ENCODE assay signal across 8 cellular contexts in the genomic region with DNA sequence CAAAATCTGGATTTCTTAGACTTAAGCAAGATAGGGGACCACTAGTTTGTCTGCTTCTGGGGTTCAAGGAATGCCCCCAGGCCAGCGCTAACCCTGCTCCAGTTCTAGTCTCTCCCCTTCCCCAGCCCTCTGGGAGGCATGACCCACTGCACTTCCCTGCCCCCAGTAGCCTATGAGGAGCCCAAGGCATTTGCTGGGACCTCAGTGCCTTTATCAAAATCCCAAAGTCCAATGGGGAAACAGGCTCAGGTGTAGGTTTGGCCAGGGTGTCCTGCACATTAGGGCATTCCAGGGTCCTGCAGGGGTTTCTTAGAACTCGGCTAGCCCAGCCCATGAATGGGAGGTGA. TPM values are rescaled to one million over a fixed set of nuclear protein-coding genes. Genes with fewer than 3 reads are reported as not detected.
DNase-seq lines count a peak whose midpoint lies in the region; ATAC-seq and TF ChIP-seq lines count a peak whose summit lies in the region.

No MANE protein-coding gene starts in this region.

- H3K36me3 ChIP-seq in gastrocnemius medialis = no peaks in the 10 kb centered on the region

- no peaks in the 10 kb centered on the region for H3K9me3 Mint-ChIP-seq in activated CD4-positive, alpha-beta memory T cell treated with anti-CD3 and anti-CD28 coated beads for 36 hours

- H3K9me3 ChIP-seq in gastrocnemius medialis = no peaks in the 10 kb centered on the region

- H3K36me3 Mint-ChIP-seq in activated CD4-positive, alpha-beta memory T cell treated with anti-CD3 and anti-CD28 coated beads for 36 hours = peaks cover 37% of the 10 kb centered on the region

- TF ChIP-seq POLR2A in gastrocnemius medialis (IDR thresholded peaks at IDR 0.05) = no peak

- H3K4me3 ChIP-seq in GM12864 (ENCODE audit: low read depth, low read length) (peak overlapping the region; percentile 91), fibroblast of the aortic adventitia (ENCODE audit: low read depth, low read length) (peak overlapping the region; percentile 84), gastrocnemius medialis (peak overlapping the region; percentile 59 to 73 (median 66))

- ATAC-seq in gastrocnemius medialis = no peak

- DNase-seq in GM12864 (ENCODE audit: low read depth) (no peak), fibroblast of the aortic adventitia (ENCODE audit: low read depth) (no peak), gastrocnemius medialis (no peak), NCI-H1694 (lab: John Stamatoyannopoulos, UW) (no peak), amygdala (lab: John Stamatoyannopoulos, UW) (no peak), cerebellar cortex (ENCODE audit: low spot score) (no peak), NCI-H187 treated with DMSO at 0.1 percent for 48 hours (lab: John Stamatoyannopoulos, UW) (no peak)
- no peak for DNase-seq in activated CD4-positive, alpha-beta memory T cell treated with anti-CD3 and anti-CD28 coated beads for 36 hours

- intact Hi-C loops in activated CD4-positive, alpha-beta memory T cell treated with anti-CD3 and anti-CD28 coated beads for 36 hours (cut with micrococcal nuclease) = no loop called here
- intact Hi-C loops in gastrocnemius medialis (cut with DNase I; ENCODE audit: low total_unique reads) = loop anchor here (5.0 kb wide), 1 partner anchor 78 kb away; no protein-coding TSS in a partner anchor

- peaks cover 7 to 15% (median 13%) of the 10 kb centered on the region in 3 donors for H3K27me3 ChIP-seq in gastrocnemius medialis

- H3K4me3 Mint-ChIP-seq in activated CD4-positive, alpha-beta memory T cell treated with anti-CD3 and anti-CD28 coated beads for 36 hours = peak overlapping the region; percentile 94

- peaks cover 55% of the 10 kb centered on the region for H3K4me1 Mint-ChIP-seq in activated CD4-positive, alpha-beta memory T cell treated with anti-CD3 and anti-CD28 coated beads for 36 hours (ENCODE audit: low read depth)

- peak overlapping the region; percentile 96 for H3K27ac Mint-ChIP-seq in activated CD4-positive, alpha-beta memory T cell treated with anti-CD3 and anti-CD28 coated beads for 36 hours

- no peaks in the 10 kb centered on the region for H3K27me3 Mint-ChIP-seq in activated CD4-positive, alpha-beta memory T cell treated with anti-CD3 and anti-CD28 coated beads for 36 hours

- POLR2A ChIA-PET in activated CD4-positive, alpha-beta memory T cell treated with anti-CD3 and anti-CD28 coated beads for 36 hours (lab: Charles Lee) = interaction anchor here (1.0 to 6.6 kb wide), 7 partner anchors 25 to 88 kb away, joined by 3 to 123 read pairs (median 5); a partner anchor contains a TSS

- TF ChIP-seq CTCF in GM12864 (IDR thresholded peaks at IDR 0.05; ENCODE audit: low read depth, low read length, missing control alignments) (no peak), fibroblast of the aortic adventitia (IDR thresholded peaks at IDR 0.05; ENCODE audit: insufficient read depth, low read length) (no peak), gastrocnemius medialis (IDR thresholded peaks at IDR 0.05 in 4 of 5, conservative IDR thresholded peaks at IDR 0.05 in 1 of 5) (no peak)

- CTCF ChIA-PET in activated CD4-positive, alpha-beta memory T cell treated with anti-CD3 and anti-CD28 coated beads for 36 hours (lab: Charles Lee) = interaction anchor here (1.0 to 8.9 kb wide), 3 partner anchors 57 to 84 kb away, joined by 3 to 113 read pairs (median 35); no protein-coding TSS in a partner anchor

- peaks cover 8% of the 10 kb centered on the region in 2 donors for H3K4me1 ChIP-seq in gastrocnemius medialis

- in situ Hi-C loops in gastrocnemius medialis (cut with MboI; ENCODE audit: low sequenced_read_pairs in 4 of 4) = loop anchor here in 1 of 4 donors (25.0 kb wide), 1 partner anchor 97 kb away; a partner anchor contains a TSS

- H3K27ac ChIP-seq in gastrocnemius medialis = peak overlapping the region; percentile 78 to 88 (median 82)

RNA-seq across cellular contexts. Expression of a gene that starts 1.2 kb away (rescaled TPM):
- total RNA-seq in activated CD4-positive, alpha-beta memory T cell treated with anti-CD3 and anti-CD28 coated beads for 36 hours = 100 to 1,000 TPM; 146 to 153 TPM
- total RNA-seq in fibroblast of the aortic adventitia (ENCODE audit: low replicate concordance) (25.6 and 82.3 TPM in 2 replicates), gastrocnemius medialis (1 to 10 TPM; 4.5 to 7.4 (median 6.5) TPM)

RNA-seq across cellular contexts. Expression of a gene that starts 46.4 kb away (rescaled TPM):
- 100 to 1,000 TPM; 120 to 121 TPM for total RNA-seq in activated CD4-positive, alpha-beta memory T cell treated with anti-CD3 and anti-CD28 coated beads for 36 hours
- total RNA-seq in fibroblast of the aortic adventitia (ENCODE audit: low replicate concordance) (97.7 and 113 TPM in 2 replicates), gastrocnemius medialis (10 to 100 TPM; 20.2 to 29.1 (median 22.0) TPM)
